17 cellular contexts compared by ENCODE assay signal in the genomic region with DNA sequence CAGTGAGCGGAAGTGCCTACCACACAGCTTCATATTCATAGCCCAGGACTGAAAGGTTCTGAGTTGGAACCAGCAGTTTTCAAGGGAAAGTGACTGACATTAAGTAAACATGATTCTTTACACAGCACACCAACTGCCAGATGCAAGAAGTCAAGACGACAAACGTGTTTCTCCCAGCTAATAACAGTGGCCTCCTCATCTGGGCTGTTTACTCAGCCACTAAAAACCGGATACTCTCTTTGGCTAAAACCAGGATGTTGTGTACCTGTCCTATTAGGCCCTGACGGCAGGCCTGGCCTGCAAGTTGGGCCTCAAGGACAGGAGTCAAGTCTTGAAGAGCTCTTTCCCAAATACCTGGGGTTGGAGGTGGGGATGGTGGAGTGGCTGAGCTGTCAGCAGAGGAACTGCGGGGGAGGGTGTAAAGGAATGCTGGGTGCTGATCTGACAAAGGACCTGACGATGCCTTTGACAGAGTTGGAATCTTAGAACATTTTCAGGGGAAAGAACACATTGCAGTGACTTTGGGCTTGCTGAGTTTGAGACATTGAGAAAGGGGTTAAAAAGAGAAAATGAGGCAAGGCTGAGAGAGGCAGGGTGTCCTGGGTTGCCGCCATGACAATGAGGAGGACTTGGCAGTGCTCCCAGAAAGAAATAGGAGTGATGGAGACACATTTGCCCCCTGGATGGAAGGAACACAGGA. TPM values are rescaled to one million over a fixed set of nuclear protein-coding genes. Genes with fewer than 3 reads are reported as not detected.
DNase-seq lines count a peak whose midpoint lies in the region; ATAC-seq, FAIRE-seq and TF ChIP-seq lines count a peak whose summit lies in the region.
"Had no signal": no experiment of that assay in that cellular context is flagged by ENCODE, and none has a peak within 500 bp of the region (broad histone marks: within the 10 kb centered on the region; RNA-seq: fewer than 3 reads in every experiment).

No MANE protein-coding gene starts in this region.

- H3K4me1 ChIP-seq in DND-41 (ENCODE audit: insufficient read depth, low read length): peaks cover 53% of the 10 kb centered on the region
- H3K4me1 ChIP-seq in body of pancreas: peaks cover 55% of the 10 kb centered on the region
- H3K4me1 ChIP-seq in pancreas: peaks cover 11 to 49% (median 32%) of the 10 kb centered on the region in 3 donors

- no peak for DNase-seq in DND-41
- DNase-seq in NCI-H2029 treated with DMSO at 0.1 percent for 48 hours (lab: John Stamatoyannopoulos, UW): peak; percentile 62
- DNase-seq in body of pancreas: peak in 3 of 4 donors; percentile 14 to 40 (median 19)
- peak in 3 of 6 donors; percentile 21 to 24 (median 24) for DNase-seq in pancreas
- no peak for DNase-seq in KG1 (lab: John Stamatoyannopoulos, UW)
- no peak for DNase-seq in HPDE6-E6E7 (ENCODE audit: extremely low spot score)
- no peak for DNase-seq in G401 (ENCODE audit: low spot score)
- DNase-seq: activated CD8-positive, alpha-beta memory T cell treated with anti-CD3 and anti-CD28 coated beads, Interleukin-2, amount 50 U/mL, for 4 hours; heart left ventricle; kidney; natural killer cell; NCI-H187; right cardiac atrium; stimulated activated CD4-positive, alpha-beta T cell treated with anti-CD3 and anti-CD28 coated beads, Interleukin-2, amount 100 ng/mL, for 48 hours had no signal

- TF ChIP-seq CTCF in DND-41 (IDR thresholded peaks at IDR 0.05; ENCODE audit: borderline replicate concordance, extremely low read depth, low read length, poor library complexity, severe bottlenecking) (no peak), body of pancreas (IDR thresholded peaks at IDR 0.05) (no peak), pancreas (IDR thresholded peaks at IDR 0.05) (no peak)

- no peaks in the 10 kb centered on the region for H3K9me3 Mint-ChIP-seq in stimulated activated memory B cell treated with anti-CD40 and anti-IgM and Interleukin-4, amounts not matched to agents 10 μg/mL and 1 μg/mL and 100 μg/mL, for 72 hours
- H3K9me3 Mint-ChIP-seq: activated naive CD4-positive, alpha-beta T cell treated with anti-CD3 and anti-CD28 coated beads, Interleukin-2, amount 50 U/mL, for 24 hours; natural killer cell had no signal

- H3K36me3 Mint-ChIP-seq in stimulated activated memory B cell treated with anti-CD40 and anti-IgM and Interleukin-4, amounts not matched to agents 10 μg/mL and 1 μg/mL and 100 μg/mL, for 72 hours: no peaks in the 10 kb centered on the region
- H3K36me3 Mint-ChIP-seq: activated naive CD4-positive, alpha-beta T cell treated with anti-CD3 and anti-CD28 coated beads, Interleukin-2, amount 50 U/mL, for 24 hours; CD14-positive monocyte; natural killer cell had no signal

- no peak overlapping the region for H3K4me2 ChIP-seq in DND-41 (ENCODE audit: insufficient read depth, low read length)

- FAIRE-seq in pancreas (lab: Jason Lieb, UNC): no peak
- FAIRE-seq: kidney had no signal

- H3K9ac ChIP-seq in DND-41 (ENCODE audit: low read depth, low read length): no peak overlapping the region

- H4K20me1 ChIP-seq in DND-41 (ENCODE audit: insufficient read depth, low read length): no peaks in the 10 kb centered on the region

- ATAC-seq in DND-41 (ENCODE audit: insufficient read depth, low read depth): no peak
- ATAC-seq in body of pancreas: peak; percentile 9
- ATAC-seq in pancreas: peak; percentile 41 to 72 (median 72)
- ATAC-seq in stimulated activated memory B cell treated with anti-CD40 and anti-IgM and Interleukin-4, amounts not matched to agents 10 μg/mL and 1 μg/mL and 100 μg/mL, for 72 hours: no peak
- ATAC-seq: heart left ventricle, natural killer cell, right cardiac atrium had no signal

- H3K4me3 Mint-ChIP-seq in stimulated activated memory B cell treated with anti-CD40 and anti-IgM and Interleukin-4, amounts not matched to agents 10 μg/mL and 1 μg/mL and 100 μg/mL, for 72 hours: no peak overlapping the region
- H3K4me3 Mint-ChIP-seq: activated naive CD4-positive, alpha-beta T cell treated with anti-CD3 and anti-CD28 coated beads, Interleukin-2, amount 50 U/mL, for 24 hours; CD14-positive monocyte; natural killer cell had no signal

- WGBS in body of pancreas, 2 donors: 34% methylated on average over 8 of the region's 8 CpGs
- WGBS in pancreas, 2 donors: 22 to 33% methylated on average over 8 of the region's 8 CpGs

- intact Hi-C loops in body of pancreas (cut with DNase I): no loop called here
- intact Hi-C loops in pancreas (cut with DNase I): no loop called here

- in situ Hi-C loops in G401 (cut with HindIII; ENCODE audit: low sequenced_read_pairs): no loop called here

- peaks cover 19% of the 10 kb centered on the region for H3K4me1 Mint-ChIP-seq in stimulated activated memory B cell treated with anti-CD40 and anti-IgM and Interleukin-4, amounts not matched to agents 10 μg/mL and 1 μg/mL and 100 μg/mL, for 72 hours
- H3K4me1 Mint-ChIP-seq: natural killer cell had no signal

- H3K79me2 ChIP-seq in DND-41 (ENCODE audit: insufficient read depth, low read length): no peaks in the 10 kb centered on the region

- no peaks in the 10 kb centered on the region for H3K36me3 ChIP-seq in DND-41 (ENCODE audit: insufficient read depth, low read length)
- no peaks in the 10 kb centered on the region for H3K36me3 ChIP-seq in body of pancreas (replicated peaks in 1 of 2; ENCODE audit: insufficient read depth in 1 of 2, low read depth in 2 of 2)
- no peaks in the 10 kb centered on the region for H3K36me3 ChIP-seq in pancreas
- H3K36me3 ChIP-seq: heart left ventricle had no signal

- peak overlapping the region; percentile 48; the same call in 1 of the 2 replicates for H3K27ac ChIP-seq in DND-41 (ENCODE audit: low read length)
- H3K27ac ChIP-seq in body of pancreas: peak overlapping the region; percentile 42 to 91 (median 82)
- peak overlapping the region in 3 of 4 donors; percentile 9 to 87 (median 78) for H3K27ac ChIP-seq in pancreas

- no peak overlapping the region for H2AFZ ChIP-seq in DND-41 (ENCODE audit: low read depth, low read length)

- H3K27ac Mint-ChIP-seq in stimulated activated memory B cell treated with anti-CD40 and anti-IgM and Interleukin-4, amounts not matched to agents 10 μg/mL and 1 μg/mL and 100 μg/mL, for 72 hours: no peak overlapping the region
- H3K27ac Mint-ChIP-seq: activated naive CD4-positive, alpha-beta T cell treated with anti-CD3 and anti-CD28 coated beads, Interleukin-2, amount 50 U/mL, for 24 hours; CD14-positive monocyte; natural killer cell had no signal

- peaks cover 9% of the 10 kb centered on the region for H3K9me3 ChIP-seq in DND-41 (ENCODE audit: insufficient read depth, low read length, severe bottlenecking)
- no peaks in the 10 kb centered on the region for H3K9me3 ChIP-seq in body of pancreas
- H3K9me3 ChIP-seq in pancreas: no peaks in the 10 kb centered on the region

- no peaks in the 10 kb centered on the region for H3K27me3 Mint-ChIP-seq in stimulated activated memory B cell treated with anti-CD40 and anti-IgM and Interleukin-4, amounts not matched to agents 10 μg/mL and 1 μg/mL and 100 μg/mL, for 72 hours

- TF ChIP-seq POLR2A in body of pancreas (IDR thresholded peaks at IDR 0.05): no peak

- H3K4me3 ChIP-seq in DND-41 (ENCODE audit: low read depth in 1 of 2, low read length in 2 of 2): no peak overlapping the region
- no peak overlapping the region for H3K4me3 ChIP-seq in body of pancreas
- H3K4me3 ChIP-seq in pancreas: no peak overlapping the region
- H3K4me3 ChIP-seq: heart left ventricle had no signal

- H3K27me3 ChIP-seq in DND-41 (ENCODE audit: insufficient read depth, low read length, poor library complexity) (no peaks in the 10 kb centered on the region), body of pancreas (no peaks in the 10 kb centered on the region), pancreas (no peaks in the 10 kb centered on the region)
- H3K27me3 ChIP-seq: heart left ventricle had no signal

RNA-seq across cellular contexts. Expression of a gene that starts 57.7 kb away (rescaled TPM):
- 1 to 10 TPM in 1 of 2 donors, not detected in 1; 1.3 TPM for total RNA-seq in body of pancreas
- not detected for total RNA-seq in pancreas
- polyA plus RNA-seq in pancreas: not detected
- total RNA-seq in G401 (2014; rRNA removed; shearing (Covaris generic)): 40.7 and 41.8 TPM in 2 replicates

Comparison
In these comparisons a context has a peak if more than half of its experiments do, and no peak if none do; other contexts are left out.
1. ATAC-seq: peak in body of pancreas (single experiment) and pancreas (4 of 4); none in DND-41 (single experiment) and stimulated activated memory B cell treated with anti-CD40 and anti-IgM and Interleukin-4, amounts not matched to agents 10 μg/mL and 1 μg/mL and 100 μg/mL, for 72 hours (single experiment).
2. DNase-seq: peak in NCI-H2029 treated with DMSO at 0.1 percent for 48 hours (single experiment) and body of pancreas (3 of 4); none in DND-41 (single experiment), KG1 (single experiment), HPDE6-E6E7 (single experiment) and G401 (single experiment).
3. RNA of a gene that starts 57.7 kb away (total RNA-seq): 40.7 to 41.8 TPM in G401; 1.3 TPM in body of pancreas and not detected in pancreas; every median in the first group is over 10 times any median in the second.
4. Peak in every context shown above with its lines, with median percentiles within 50 percentile points of each other: H3K27ac ChIP-seq.